In the genomic region with DNA sequence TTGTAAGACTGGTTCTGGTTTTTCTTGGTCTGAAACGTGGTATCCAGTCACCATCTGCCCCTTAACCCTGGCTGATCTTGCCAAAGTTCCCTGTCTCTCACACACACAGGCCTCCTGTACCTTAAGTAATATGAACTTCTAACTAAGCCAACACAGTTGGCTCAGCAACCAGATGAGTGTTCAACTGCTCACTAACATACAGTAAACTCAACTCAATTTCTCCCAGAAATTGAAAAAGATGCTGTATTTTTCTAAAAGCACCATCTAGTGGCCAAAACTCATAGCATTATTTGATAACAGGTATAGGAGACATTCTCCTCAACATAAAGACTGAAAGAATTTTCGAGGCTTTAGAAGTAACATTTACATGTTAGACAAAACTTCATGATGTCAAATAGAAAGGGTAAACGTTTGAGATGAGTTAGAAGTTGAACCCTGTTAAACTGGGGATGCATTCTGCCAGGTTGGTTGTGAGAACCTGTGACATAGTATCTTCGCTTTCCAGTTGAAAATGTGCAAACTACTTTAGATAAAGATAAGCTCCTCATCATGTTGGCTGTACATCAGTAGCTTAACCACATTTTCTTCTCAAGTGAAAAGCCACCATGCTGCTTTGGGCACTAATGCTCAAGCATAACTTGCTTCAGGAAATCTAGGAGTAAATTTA, we compare ENCODE assay signal across 9 cellular contexts. TPM values are rescaled to one million over a fixed set of nuclear protein-coding genes. Genes with fewer than 3 reads are reported as not detected.
DNase-seq lines count a peak whose midpoint lies in the region; ATAC-seq and TF ChIP-seq lines count a peak whose summit lies in the region.
"Had no signal": no experiment of that assay in that cellular context is flagged by ENCODE, and none has a peak within 500 bp of the region (broad histone marks: within the 10 kb centered on the region; RNA-seq: fewer than 3 reads in every experiment).

No MANE protein-coding gene starts in this region.

- no peak overlapping the region for H3K18ac ChIP-seq in trophoblast cell (ENCODE audit: low read length)

- H3K14ac ChIP-seq in trophoblast cell (ENCODE audit: low read length): no peak overlapping the region

- peak; percentile 77 for DNase-seq in GM23248
- DNase-seq in SK-MEL-5 (ENCODE audit: low read depth, low spot score): peak; percentile 47
- DNase-seq in fibroblast of lung (ENCODE audit: low read depth in 2 of 2): peak; percentile 63 to 82
- peak in 1 of 2 donors; percentile 87 for DNase-seq in trophoblast cell
- no peak for DNase-seq in activated CD8-positive, alpha-beta memory T cell treated with anti-CD3 and anti-CD28 coated beads, Interleukin-2, amount 50 U/mL, for 4 hours

- H3K9ac ChIP-seq in GM23248: peak overlapping the region; percentile 23
- H3K9ac ChIP-seq in fibroblast of lung (ENCODE audit: insufficient read depth, low read length): no peak overlapping the region
- no peak overlapping the region for H3K9ac ChIP-seq in trophoblast cell (ENCODE audit: low read length)

- H3K27ac ChIP-seq in C4-2B: no peak overlapping the region
- peak overlapping the region; percentile 70 for H3K27ac ChIP-seq in GM23248
- H3K27ac ChIP-seq in fibroblast of lung (ENCODE audit: insufficient read depth, low read length): peak overlapping the region; percentile 22
- H3K27ac ChIP-seq in trophoblast cell (ENCODE audit: low read depth, low read length): peak overlapping the region; percentile 5
- H3K27ac ChIP-seq: neutrophil had no signal

- H2AK5ac ChIP-seq in trophoblast cell (ENCODE audit: low read length): no peak overlapping the region

- H3K9me3 ChIP-seq in GM23248 (ENCODE audit: low read depth): no peaks in the 10 kb centered on the region
- no peaks in the 10 kb centered on the region for H3K9me3 ChIP-seq in fibroblast of lung (ENCODE audit: control insufficient read depth, insufficient read depth, low read depth, low read length)
- H3K9me3 ChIP-seq in trophoblast cell (ENCODE audit: insufficient read depth, low read depth, low read length): no peaks in the 10 kb centered on the region
- H3K9me3 ChIP-seq: neutrophil had no signal

- H3K36me3 ChIP-seq in GM23248 (ENCODE audit: low read depth) (peaks cover 43% of the 10 kb centered on the region), fibroblast of lung (ENCODE audit: control insufficient read depth, insufficient read depth, low read length) (peaks cover 8% of the 10 kb centered on the region), trophoblast cell (ENCODE audit: control insufficient read depth in 1 of 2, insufficient read depth in 2 of 2, low read length in 2 of 2) (peaks cover 3 to 11% of the 10 kb centered on the region in 2 experiments)

- no peak overlapping the region for H4K91ac ChIP-seq in trophoblast cell (ENCODE audit: low read depth, low read length)

- no peak overlapping the region for H4K12ac ChIP-seq in trophoblast cell (ENCODE audit: low read depth, low read length)

- no peak overlapping the region for H4K8ac ChIP-seq in trophoblast cell (ENCODE audit: low read depth, low read length)

- no peak overlapping the region for H3K4me2 ChIP-seq in GM23248 (ENCODE audit: unreplicated experiment)
- no peak overlapping the region for H3K4me2 ChIP-seq in fibroblast of lung (ENCODE audit: extremely low read depth, insufficient read depth, low read length)
- H3K4me2 ChIP-seq in trophoblast cell (ENCODE audit: low read length): no peak overlapping the region

- H3K27me3 ChIP-seq in GM23248 (replicated peaks; ENCODE audit: insufficient read depth) (no peaks in the 10 kb centered on the region), fibroblast of lung (ENCODE audit: control insufficient read depth, insufficient read depth, low read length) (no peaks in the 10 kb centered on the region), trophoblast cell (ENCODE audit: insufficient read depth, low read length) (no peaks in the 10 kb centered on the region)
- H3K27me3 ChIP-seq: neutrophil had no signal

- in situ Hi-C loops in GM23248 (cut with MboI) (no loop called here), SK-MEL-5 (cut with HindIII; ENCODE audit: low pct_unique_long_range_greater_than_20kb, low sequenced_read_pairs) (no loop called here)

- H2BK5ac ChIP-seq in trophoblast cell (ENCODE audit: low read depth, low read length, poor library complexity): no peak overlapping the region

- peaks cover 98% of the 10 kb centered on the region for H3F3A ChIP-seq in GM23248 (ENCODE audit: insufficient read depth)

- H3K4ac ChIP-seq in trophoblast cell (ENCODE audit: low read depth, low read length): no peak overlapping the region

- H3K9me2 ChIP-seq in GM23248 (ENCODE audit: insufficient read depth): no peaks in the 10 kb centered on the region

- H3K79me2 ChIP-seq in GM23248 (ENCODE audit: insufficient read depth) (no peaks in the 10 kb centered on the region), fibroblast of lung (ENCODE audit: control insufficient read depth, insufficient read depth, low read length) (peaks cover 2% of the 10 kb centered on the region), trophoblast cell (ENCODE audit: control insufficient read depth, insufficient read depth, low read length, poor library complexity) (no peaks in the 10 kb centered on the region)

- H3K4me3 ChIP-seq in GM23248 (no peak overlapping the region), fibroblast of lung (replicated peaks in 1 of 4; ENCODE audit: control extremely low read depth in 1 of 4, insufficient read depth in 1 of 4, low read depth in 3 of 4, low read length in 4 of 4) (no peak overlapping the region), trophoblast cell (ENCODE audit: low read depth, low read length) (no peak overlapping the region)

- H2BK12ac ChIP-seq in trophoblast cell (ENCODE audit: low read length): no peak overlapping the region

- peaks cover 36% of the 10 kb centered on the region for H3K4me1 ChIP-seq in GM23248 (ENCODE audit: insufficient read depth)
- H3K4me1 ChIP-seq in fibroblast of lung (ENCODE audit: control insufficient read depth, extremely low read depth, insufficient read depth, low read length): peaks cover 13% of the 10 kb centered on the region
- H3K4me1 ChIP-seq in trophoblast cell (ENCODE audit: control insufficient read depth in 1 of 2, insufficient read depth in 2 of 2, low read length in 2 of 2): no peaks in the 10 kb centered on the region

- H3K23ac ChIP-seq in trophoblast cell (ENCODE audit: low read length): no peak overlapping the region

- no peaks in the 10 kb centered on the region for H3K79me1 ChIP-seq in trophoblast cell (ENCODE audit: low read length)

- ATAC-seq in HG02623 (IDR thresholded peaks at IDR 0.05; ENCODE audit: unreplicated experiment): no peak
- ATAC-seq in HG03520 (IDR thresholded peaks at IDR 0.05; ENCODE audit: unreplicated experiment): no peak

- TF ChIP-seq CTCF in C4-2B (conservative IDR thresholded peaks at IDR 0.05) (peak; percentile 75), fibroblast of lung (conservative IDR thresholded peaks at IDR 0.05 in 1 of 2, IDR thresholded peaks at IDR 0.05 in 1 of 2; ENCODE audit: low read depth in 1 of 2, low read length in 2 of 2) (peak; percentile 33 to 54)

- H2AFZ ChIP-seq in GM23248: no peak overlapping the region
- H2AFZ ChIP-seq in fibroblast of lung (ENCODE audit: low read length): no peak overlapping the region
- H2AFZ ChIP-seq in trophoblast cell (ENCODE audit: insufficient read depth, low read length, poor library complexity): no peak overlapping the region

- 60 to 62% methylated on average over 4 of the region's 4 CpGs for whole genome bisulfite sequencing in GM23248 (ENCODE audit: low coverage in 1 of 2, low lambda C conversion rate in 2 of 2, missing lambda C conversion rate in 2 of 2), 2 experiments
- WGBS in trophoblast cell (ENCODE audit: extremely low coverage, insufficient coverage, insufficient read length): no CpG with 5 or more reads among the region's 4 CpGs

- no peak overlapping the region for H2BK120ac ChIP-seq in trophoblast cell (ENCODE audit: insufficient read depth, low read length, poor library complexity)

- H4K20me1 ChIP-seq in GM23248 (ENCODE audit: insufficient read depth) (no peaks in the 10 kb centered on the region), fibroblast of lung (ENCODE audit: control insufficient read depth, extremely low read depth, insufficient read depth, low read length) (no peaks in the 10 kb centered on the region)

RNA-seq across cellular contexts. Expression of gene CCNI, which starts 31.2 kb away (rescaled TPM):
- 121 and 125 TPM in 2 replicates for total RNA-seq in GM23248 (2014; rRNA removed; shearing (Covaris generic))
- polyA plus RNA-seq in GM23248 (2016; fragmentation: Nextera tagmentation; extraction: Ambion mirVana): 158 and 166 TPM in 2 replicates
- total RNA-seq in SK-MEL-5 (2014; rRNA removed; shearing (Covaris generic)): 105 and 112 TPM in 2 replicates
- 106 and 136 TPM in 2 replicates for polyA plus RNA-seq in SK-MEL-5 (2015; cell fraction: cytosol; rRNA removed)
- polyA plus RNA-seq in SK-MEL-5 (2015; cell fraction: nucleus; rRNA removed): 34.5 and 51.1 TPM in 2 replicates
- total RNA-seq in fibroblast of lung: 117 and 151 TPM in 2 replicates
- polyA plus RNA-seq in fibroblast of lung: 214 and 216 TPM in 2 replicates
- polyA plus RNA-seq in fibroblast of lung (2012): 173 and 186 TPM in 2 replicates
- 322 and 501 TPM in 2 replicates for polyA minus RNA-seq in fibroblast of lung (ENCODE audit: low replicate concordance)
- 223 and 238 TPM in 2 replicates for polyA plus RNA-seq in trophoblast cell (2013)
